22 cellular contexts compared by ENCODE assay signal in the genomic region with DNA sequence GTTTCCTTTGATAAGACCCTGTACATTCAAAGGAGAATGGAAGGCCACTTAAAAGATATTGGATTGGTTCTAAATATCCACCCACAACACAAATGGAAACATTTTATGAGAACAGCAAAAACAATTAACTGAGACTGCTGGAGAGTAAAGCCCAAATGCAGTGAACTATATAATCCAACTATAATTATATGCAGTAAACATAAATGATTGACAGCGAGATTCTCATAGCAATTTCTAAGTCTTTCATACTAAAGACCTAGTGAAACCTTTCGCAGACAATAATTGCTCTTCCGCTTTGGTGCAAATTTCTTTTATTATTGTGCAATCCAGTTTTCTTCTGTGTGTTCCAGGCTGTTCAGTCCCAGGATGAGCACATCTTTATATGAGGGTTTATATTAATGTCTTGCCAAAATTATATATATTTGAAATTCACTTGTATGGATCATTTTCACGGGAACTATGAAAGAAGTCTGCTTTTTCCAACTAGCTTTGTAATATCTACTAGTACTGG.
A peak's percentile ranks its signal among the peaks of the same experiment; 100 is the strongest.
DNase-seq lines count a peak whose midpoint lies in the region; ATAC-seq and TF ChIP-seq lines count a peak whose summit lies in the region.
"Had no signal": no experiment of that assay in that cellular context is flagged by ENCODE, and none has a peak within 500 bp of the region (broad histone marks: within the 10 kb centered on the region; RNA-seq: fewer than 3 reads in every experiment).

No MANE protein-coding gene starts in this region.

- peaks cover 5% of the 10 kb centered on the region for H3K9me3 Mint-ChIP-seq in nephron

- no peak overlapping the region for H3K9ac ChIP-seq in BLaER1
- H3K9ac ChIP-seq: BLaER1 treated with 17β-estradiol and CSF1 and Interleukin-3, amounts not matched to agents 10 nM and 100 nM; GM23248 had no signal

- no peak for TF ChIP-seq CTCF in nephron (IDR thresholded peaks at IDR 0.05; ENCODE audit: unreplicated experiment in 3 of 3)

- no peak overlapping the region for H3K27ac ChIP-seq in BLaER1
- H3K27ac ChIP-seq: 22Rv1; BLaER1 treated with 17β-estradiol and CSF1 and Interleukin-3, amounts not matched to agents 10 nM and 100 nM; GM23248 had no signal

- intact Hi-C loops in left colon (cut with DNase I, micrococcal nuclease) = no loop called here

- POLR2A ChIA-PET in HEK293T (lab: Yijun Ruan, JAX) = no interaction called here

- H3K4me3 Mint-ChIP-seq in nephron = no peak overlapping the region
- H3K4me3 Mint-ChIP-seq: B cell; CD14-positive monocyte; CD4-positive, alpha-beta T cell; CD8-positive, alpha-beta memory T cell had no signal

- peak; percentile 82 for ATAC-seq in left colon
- ATAC-seq: GM12878 had no signal

- H3K4me1 Mint-ChIP-seq in nephron = peaks cover 9% of the 10 kb centered on the region
- H3K4me1 Mint-ChIP-seq: B cell; CD14-positive monocyte; CD8-positive, alpha-beta memory T cell had no signal

- 0 out of 2 replicates have a peak overlapping the region, but pooled peaks have one; percentile 7 for H3K4me2 ChIP-seq in BLaER1

- CTCF ChIA-PET in HEK293T (lab: Yijun Ruan, JAX) = no interaction called here

- peaks cover 5% of the 10 kb centered on the region for H3K4me1 ChIP-seq in BLaER1

- peaks cover 4% of the 10 kb centered on the region for H3K36me3 Mint-ChIP-seq in nephron (ENCODE audit: low read depth)
- H3K36me3 Mint-ChIP-seq: CD14-positive monocyte; CD8-positive, alpha-beta memory T cell had no signal

- no peaks in the 10 kb centered on the region for H3K27me3 Mint-ChIP-seq in nephron (ENCODE audit: low read depth)
- H3K27me3 Mint-ChIP-seq: B cell; CD4-positive, alpha-beta T cell; CD8-positive, alpha-beta memory T cell had no signal

- no peaks in the 10 kb centered on the region for H3K9me3 ChIP-seq in BLaER1

- no peaks in the 10 kb centered on the region for H4K20me1 ChIP-seq in BLaER1
- H4K20me1 ChIP-seq: BLaER1 treated with 17β-estradiol and CSF1 and Interleukin-3, amounts not matched to agents 10 nM and 100 nM had no signal

- no peak overlapping the region for H3K4me3 ChIP-seq in BLaER1
- H3K4me3 ChIP-seq: BLaER1 treated with 17β-estradiol and CSF1 and Interleukin-3, amounts not matched to agents 10 nM and 100 nM; GM12878; GM23248 had no signal

- no peaks in the 10 kb centered on the region for H3K36me3 ChIP-seq in BLaER1
- H3K36me3 ChIP-seq: BLaER1 treated with 17β-estradiol and CSF1 and Interleukin-3, amounts not matched to agents 10 nM and 100 nM had no signal

- no peaks in the 10 kb centered on the region for H3K27me3 ChIP-seq in BLaER1
- H3K27me3 ChIP-seq: BLaER1 treated with 17β-estradiol and CSF1 and Interleukin-3, amounts not matched to agents 10 nM and 100 nM had no signal

- peak overlapping the region; percentile 28 to 83 (median 61) for H3K27ac Mint-ChIP-seq in nephron
- H3K27ac Mint-ChIP-seq: B cell; CD14-positive monocyte; CD4-positive, alpha-beta T cell; CD8-positive, alpha-beta memory T cell had no signal

- DNase-seq in NCI-H1417 (lab: John Stamatoyannopoulos, UW) = peak in 2 of 3 experiments; percentile 1 to 14
- no peak for DNase-seq in NCI-H1417 treated with DMSO at 0.1 percent for 48 hours (lab: John Stamatoyannopoulos, UW)
- no peak for DNase-seq in left colon
- DNase-seq in HEK293T (ENCODE audit: extremely low spot score) = no peak
- DNase-seq in activated CD4-positive, CD25-positive, alpha-beta regulatory T cell (lab: John Stamatoyannopoulos, UW) = no peak
- DNase-seq in ecto neural progenitor cell (ENCODE audit: low spot score) = no peak
- DNase-seq: CD4-positive, alpha-beta T cell; CD8-positive, alpha-beta memory T cell; DMS 273 treated with DMSO at 0.1 percent for 48 hours; DMS79; EL; GDM1; GM23248; H7; HCEC 1CT had no signal

TF ChIP-seq in HEK293T, 16 proteins besides CTCF, POLR2A, EP300 and RAD21:
- TF ChIP-seq SP1 (IDR thresholded peaks at IDR 0.05) (no peak), ARNT (IDR thresholded peaks at IDR 0.05) (no peak), HDGF (IDR thresholded peaks at IDR 0.05; ENCODE audit: borderline replicate concordance) (no peak), CTBP1 (IDR thresholded peaks at IDR 0.05; ENCODE audit: borderline replicate concordance) (no peak), TARDBP (IDR thresholded peaks at IDR 0.05) (no peak), NFRKB (IDR thresholded peaks at IDR 0.05) (no peak), FOXM1 (IDR thresholded peaks at IDR 0.05; ENCODE audit: borderline replicate concordance) (no peak)

Comparison
In these comparisons a context has a peak if more than half of its experiments do, and no peak if none do; other contexts are left out.
1. DNase-seq: peak in NCI-H1417 (2 of 3); none in NCI-H1417 treated with DMSO at 0.1 percent for 48 hours (single experiment), left colon (0 of 2), HEK293T (single experiment), activated CD4-positive, CD25-positive, alpha-beta regulatory T cell (0 of 4) and ecto neural progenitor cell (single experiment).